ENCODE assay signal across 35 cellular contexts in genomic region chr4:90733211-90733610, GRCh38.
"Had no signal": no experiment of that assay in that cellular context is flagged by ENCODE, and none has a peak within 500 bp of the region (broad histone marks: within the 10 kb centered on the region; RNA-seq: fewer than 3 reads in every experiment).

No MANE protein-coding gene starts in this region.

- H3K36me3 ChIP-seq: MG63 had no signal

- DNase-seq: Kasumi-1, MG63, MM.1S, MV-4-11, NCI-H1048, NCI-H1092, NCI-H1092 treated with DMSO at 0.1 percent for 48 hours, NCI-H1105, NCI-H1105 treated with DMSO at 0.1 percent for 48 hours, NCI-H1417, NCI-H1417 treated with DMSO at 0.1 percent for 48 hours, NCI-H1436, NCI-H1436 treated with DMSO at 0.1 percent for 48 hours, NCI-H146, NCI-H1694, NCI-H1694 treated with DMSO at 0.1 percent for 48 hours, NCI-H187, NCI-H187 treated with DMSO at 0.1 percent for 48 hours, NCI-H1930, NCI-H2029, NCI-H2029 treated with DMSO at 0.1 percent for 48 hours, NCI-H2081, NCI-H2081 treated with DMSO at 0.1 percent for 48 hours, NCI-H2107, NCI-H2171, NCI-H2171 treated with DMSO at 0.1 percent for 48 hours, NCI-H2227 treated with DMSO at 0.1 percent for 48 hours, NCI-H226, NCI-H345, NCI-H446, NCI-H446 treated with DMSO at 0.1 percent for 48 hours, NCI-H510A, NCI-H510A treated with DMSO at 0.1 percent for 48 hours, NCI-H524, NCI-H524 treated with DMSO at 0.1 percent for 48 hours had no signal

- H3K9me3 ChIP-seq: MG63 had no signal

- H3K27me3 ChIP-seq: MG63 had no signal

- H3K4me3 ChIP-seq: MG63 had no signal
